ENCODE assay signal across 2 cellular contexts in genomic region chr19:10203686-10204085, GRCh38.
TF ChIP-seq lines count a peak whose summit lies in the region.

No MANE protein-coding gene starts in this region.

TF ChIP-seq in WTC11, 78 proteins besides CTCF, POLR2A, EP300 and RAD21:
- TF ChIP-seq KAT7 (CRISPR knock-in tag; IDR thresholded peaks at IDR 0.05; ENCODE audit: borderline replicate concordance) (no peak), EMX1 (CRISPR knock-in tag; IDR thresholded peaks at IDR 0.05) (no peak), IRF1 (CRISPR knock-in tag; IDR thresholded peaks at IDR 0.05) (no peak), ZMAT4 (CRISPR knock-in tag; IDR thresholded peaks at IDR 0.05) (no peak), AR (CRISPR knock-in tag; IDR thresholded peaks at IDR 0.05) (no peak)

TF ChIP-seq in H1, 55 proteins besides CTCF, POLR2A, EP300 and RAD21:
- no peak for TF ChIP-seq NANOG (IDR thresholded peaks at IDR 0.05; ENCODE audit: insufficient read depth, low read depth, low read length, poor library complexity, severe bottlenecking)
- TF ChIP-seq CTBP2 (IDR thresholded peaks at IDR 0.05; ENCODE audit: borderline replicate concordance, insufficient read depth, insufficient read length, low read length), result no peak
- no peak for TF ChIP-seq SP1 (IDR thresholded peaks at IDR 0.05; ENCODE audit: low read depth, low read length)
- no peak for TF ChIP-seq TAF7 (optimal IDR thresholded peaks at IDR 0.05; ENCODE audit: borderline replicate concordance, low read depth, low read length)
- TF ChIP-seq JUN (IDR thresholded peaks at IDR 0.05; ENCODE audit: low read depth, low read length), result no peak
- no peak for TF ChIP-seq BRCA1 (IDR thresholded peaks at IDR 0.05; ENCODE audit: low read depth, low read length)
- no peak for TF ChIP-seq HDAC2 (IDR thresholded peaks at IDR 0.05; ENCODE audit: borderline replicate concordance in 1 of 2, low read depth in 2 of 2, low read length in 2 of 2)
- no peak for TF ChIP-seq ASH2L (IDR thresholded peaks at IDR 0.05; ENCODE audit: low read length)
